18 cellular contexts compared by ENCODE assay signal in genomic region chr3:57948782-57949242, GRCh38. TPM values are rescaled to one million over a fixed set of nuclear protein-coding genes. Genes with fewer than 3 reads are reported as not detected.
A peak's percentile ranks its signal among the peaks of the same experiment; 100 is the strongest.
DNase-seq lines count a peak whose midpoint lies in the region; FAIRE-seq and TF ChIP-seq lines count a peak whose summit lies in the region.
"Had no signal": no experiment of that assay in that cellular context is flagged by ENCODE, and none has a peak within 500 bp of the region (broad histone marks: within the 10 kb centered on the region; RNA-seq: fewer than 3 reads in every experiment).

No MANE protein-coding gene starts in this region.

- DNase-seq in NCI-H1048 (lab: John Stamatoyannopoulos, UW) (peak; percentile 81), mesenteric fat pad (ENCODE audit: low spot score) (peak; percentile 51), smooth muscle cell (lab: John Stamatoyannopoulos, UW; ENCODE audit: unreplicated experiment) (no peak), GM19239 (ENCODE audit: insufficient read length, low spot score) (no peak), HT-29 (ENCODE audit: low spot score) (no peak), RPMI8226 (no peak)
- DNase-seq in activated naive CD8-positive, alpha-beta T cell treated with anti-CD3 and anti-CD28 coated beads for 36 hours = no peak
- DNase-seq: activated CD4-positive, CD25-positive, alpha-beta regulatory T cell; activated CD8-positive, alpha-beta memory T cell treated with anti-CD3 and anti-CD28 coated beads, Interleukin-2, amount 50 U/mL, for 48 hours; lower lobe of right lung; NCI-H2171; stimulated activated CD8-positive, alpha-beta memory T cell treated with anti-CD3 and anti-CD28 coated beads, Interleukin-4, amount 100 ng/mL, for 48 hours had no signal

- H3K9me3 Mint-ChIP-seq in brain = peaks cover 0 to 2% (median 0%) of the 10 kb centered on the region in 5 experiments
- no peaks in the 10 kb centered on the region for H3K9me3 Mint-ChIP-seq in activated naive CD8-positive, alpha-beta T cell treated with anti-CD3 and anti-CD28 coated beads for 36 hours
- H3K9me3 Mint-ChIP-seq: activated naive CD4-positive, alpha-beta T cell treated with anti-CD3 and anti-CD28 coated beads, Interleukin-2, amount 50 U/mL, for 24 hours; central memory CD8-positive, alpha-beta T cell had no signal

- H2AFZ ChIP-seq in smooth muscle cell (ENCODE audit: low read depth) = no peak overlapping the region
- H2AFZ ChIP-seq: parathyroid adenoma had no signal

- H3K4me2 ChIP-seq in smooth muscle cell = peak overlapping the region; percentile 55
- H3K4me2 ChIP-seq: BLaER1 had no signal

- peak overlapping the region in 2 of 5 experiments; percentile 7 to 46 for H3K4me3 Mint-ChIP-seq in brain
- H3K4me3 Mint-ChIP-seq in activated naive CD8-positive, alpha-beta T cell treated with anti-CD3 and anti-CD28 coated beads for 36 hours = no peak overlapping the region
- H3K4me3 Mint-ChIP-seq: activated naive CD4-positive, alpha-beta T cell treated with anti-CD3 and anti-CD28 coated beads, Interleukin-2, amount 50 U/mL, for 24 hours; central memory CD8-positive, alpha-beta T cell had no signal

- H3K36me3 ChIP-seq in smooth muscle cell (ENCODE audit: low read depth) = no peaks in the 10 kb centered on the region
- H3K36me3 ChIP-seq: BLaER1, lower lobe of right lung, vagina had no signal

- peak overlapping the region in 4 of 5 experiments; percentile 72 to 89 (median 83) for H3K27ac Mint-ChIP-seq in brain
- no peak overlapping the region for H3K27ac Mint-ChIP-seq in activated naive CD8-positive, alpha-beta T cell treated with anti-CD3 and anti-CD28 coated beads for 36 hours
- H3K27ac Mint-ChIP-seq: activated naive CD4-positive, alpha-beta T cell treated with anti-CD3 and anti-CD28 coated beads, Interleukin-2, amount 50 U/mL, for 24 hours had no signal

- no peaks in the 10 kb centered on the region for H3K79me2 ChIP-seq in smooth muscle cell (ENCODE audit: low read depth)
- H3K79me2 ChIP-seq: parathyroid adenoma had no signal

- no peak for FAIRE-seq in GM19239 (lab: Jason Lieb, UNC)

- H3K9ac ChIP-seq in smooth muscle cell (ENCODE audit: low read depth) = peak overlapping the region; percentile 19
- H3K9ac ChIP-seq: BLaER1, parathyroid adenoma had no signal

- peaks cover 62% of the 10 kb centered on the region for H3K4me1 Mint-ChIP-seq in brain
- no peaks in the 10 kb centered on the region for H3K4me1 Mint-ChIP-seq in activated naive CD8-positive, alpha-beta T cell treated with anti-CD3 and anti-CD28 coated beads for 36 hours
- H3K4me1 Mint-ChIP-seq: activated naive CD4-positive, alpha-beta T cell treated with anti-CD3 and anti-CD28 coated beads, Interleukin-2, amount 50 U/mL, for 24 hours; central memory CD8-positive, alpha-beta T cell had no signal

- no peaks in the 10 kb centered on the region for H4K20me1 ChIP-seq in smooth muscle cell (ENCODE audit: low read depth)
- H4K20me1 ChIP-seq: BLaER1 had no signal

- peak overlapping the region; percentile 93 for H3K27ac ChIP-seq in smooth muscle cell (ENCODE audit: low read depth)
- H3K27ac ChIP-seq: BLaER1, lower lobe of right lung, parathyroid adenoma, vagina had no signal

- H3K9me3 ChIP-seq in smooth muscle cell (replicated peaks; ENCODE audit: low read depth) = no peaks in the 10 kb centered on the region
- H3K9me3 ChIP-seq: BLaER1, lower lobe of right lung, vagina had no signal

- no peaks in the 10 kb centered on the region for H3K27me3 Mint-ChIP-seq in brain
- H3K27me3 Mint-ChIP-seq in activated naive CD8-positive, alpha-beta T cell treated with anti-CD3 and anti-CD28 coated beads for 36 hours = no peaks in the 10 kb centered on the region

- TF ChIP-seq CTCF in brain (conservative IDR thresholded peaks at IDR 0.05) (no peak), smooth muscle cell (IDR thresholded peaks at IDR 0.05; ENCODE audit: borderline replicate concordance, insufficient read depth, poor library complexity, severe bottlenecking) (no peak)

- no peak overlapping the region for H3K4me3 ChIP-seq in smooth muscle cell
- H3K4me3 ChIP-seq: BLaER1, lower lobe of right lung, vagina had no signal

- WGBS in smooth muscle cell (ENCODE audit: low lambda C conversion rate) = 31% methylated on average over 9 of the region's 9 CpGs

- peaks cover 34% of the 10 kb centered on the region for H3F3A ChIP-seq in smooth muscle cell (ENCODE audit: low read depth)

- no peaks in the 10 kb centered on the region for H3K27me3 ChIP-seq in smooth muscle cell (ENCODE audit: low read depth)
- H3K27me3 ChIP-seq: BLaER1, vagina had no signal

- no peaks in the 10 kb centered on the region for H3K36me3 Mint-ChIP-seq in brain
- H3K36me3 Mint-ChIP-seq in activated naive CD8-positive, alpha-beta T cell treated with anti-CD3 and anti-CD28 coated beads for 36 hours = no peaks in the 10 kb centered on the region
- H3K36me3 Mint-ChIP-seq: activated naive CD4-positive, alpha-beta T cell treated with anti-CD3 and anti-CD28 coated beads, Interleukin-2, amount 50 U/mL, for 24 hours had no signal

- H3K4me1 ChIP-seq in smooth muscle cell (ENCODE audit: low read depth) = peaks cover 23% of the 10 kb centered on the region

RNA-seq across cellular contexts. Expression of gene FLNB, which starts 59.4 kb away (rescaled TPM):
- polyA plus RNA-seq in brain (ENCODE audit: insufficient read depth, low read depth, low replicate concordance) (27.6 TPM), smooth muscle cell (52.7 and 85.9 TPM in 2 replicates)
- total RNA-seq in mesenteric fat pad (96.3 TPM), smooth muscle cell (106 and 145 TPM in 2 replicates)
- 10 to 100 TPM; 23.2 to 27.4 TPM for total RNA-seq in activated naive CD8-positive, alpha-beta T cell treated with anti-CD3 and anti-CD28 coated beads for 36 hours
- 225 and 241 TPM in 2 replicates for total RNA-seq in HT-29 (2014; rRNA removed; shearing (Covaris generic))

Comparison
In these comparisons a context has a peak if more than half of its experiments do, and no peak if none do; other contexts are left out.
1. DNase-seq: peak in NCI-H1048 (single experiment) and mesenteric fat pad (single experiment); none in smooth muscle cell (single experiment), GM19239 (single experiment), activated naive CD8-positive, alpha-beta T cell treated with anti-CD3 and anti-CD28 coated beads for 36 hours (single experiment), HT-29 (single experiment) and RPMI8226 (single experiment).